9 cellular contexts compared by ENCODE assay signal in the genomic region with DNA sequence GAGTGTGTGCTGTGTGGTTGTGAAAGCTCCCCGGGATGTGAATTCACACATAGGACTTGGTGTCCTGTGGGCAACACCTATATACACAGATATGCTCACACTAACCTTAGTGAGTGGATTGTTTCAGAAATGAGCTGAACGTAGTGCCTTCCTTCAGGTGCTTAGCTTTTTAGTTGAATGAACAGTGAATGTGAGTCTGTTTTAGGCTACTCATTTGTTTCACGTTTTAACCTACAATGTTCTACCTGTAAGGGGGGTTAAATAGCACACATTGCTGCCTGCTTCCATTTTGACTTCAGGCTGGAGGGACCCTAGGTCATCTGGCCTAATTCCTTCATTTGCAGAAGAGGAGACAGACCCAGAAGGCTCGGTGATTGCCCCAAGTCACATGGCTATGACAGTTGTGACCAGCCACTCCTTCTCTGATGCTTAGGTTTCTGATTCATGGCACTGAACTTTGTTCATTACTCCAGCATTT. TPM values are rescaled to one million over a fixed set of nuclear protein-coding genes. Genes with fewer than 3 reads are reported as not detected.
A peak's percentile ranks its signal among the peaks of the same experiment; 100 is the strongest.
DNase-seq lines count a peak whose midpoint lies in the region; ATAC-seq and TF ChIP-seq lines count a peak whose summit lies in the region.
"Had no signal": no experiment of that assay in that cellular context is flagged by ENCODE, and none has a peak within 500 bp of the region (broad histone marks: within the 10 kb centered on the region; RNA-seq: fewer than 3 reads in every experiment).

No MANE protein-coding gene starts in this region.

- peak overlapping the region in 45 of 59 donors; percentile 10 to 82 (median 56) for H3K27ac ChIP-seq in dorsolateral prefrontal cortex

- intact Hi-C loops in dorsolateral prefrontal cortex (cut with DNase I), result no loop called here

- H3K27me3 ChIP-seq in dorsolateral prefrontal cortex, result no peaks in the 10 kb centered on the region
- no peaks in the 10 kb centered on the region for H3K27me3 ChIP-seq in H7 (ENCODE audit: control insufficient read depth, insufficient read depth, low read length)

- POLR2A ChIA-PET in WTC11 (lab: Charles Lee), result no interaction called here

- peak overlapping the region; percentile 28 for H3K27ac Mint-ChIP-seq in stimulated activated naive CD8-positive, alpha-beta T cell treated with anti-CD3 and anti-CD28 coated beads, Interleukin-15, Interleukin-2, amounts not matched to agents 100 ng/mL and 50 ng/mL, for 24 hours
- peak overlapping the region in 1 of 2 donors; percentile 35 for H3K27ac Mint-ChIP-seq in stimulated activated naive CD8-positive, alpha-beta T cell treated with anti-CD3 and anti-CD28 coated beads, Interleukin-15, amount 100 ng/mL, for 72 hours
- no peak overlapping the region for H3K27ac Mint-ChIP-seq in WTC11

- peaks cover 73% of the 10 kb centered on the region for H3K4me1 Mint-ChIP-seq in stimulated activated naive CD8-positive, alpha-beta T cell treated with anti-CD3 and anti-CD28 coated beads, Interleukin-15, Interleukin-2, amounts not matched to agents 100 ng/mL and 50 ng/mL, for 24 hours (ENCODE audit: low read depth)
- H3K4me1 Mint-ChIP-seq in stimulated activated naive CD8-positive, alpha-beta T cell treated with anti-CD3 and anti-CD28 coated beads, Interleukin-15, amount 100 ng/mL, for 72 hours, result peaks cover 36% of the 10 kb centered on the region
- H3K4me1 Mint-ChIP-seq in WTC11, result peaks cover 6% of the 10 kb centered on the region

- peaks cover 6% of the 10 kb centered on the region for H3K36me3 Mint-ChIP-seq in stimulated activated naive CD8-positive, alpha-beta T cell treated with anti-CD3 and anti-CD28 coated beads, Interleukin-15, Interleukin-2, amounts not matched to agents 100 ng/mL and 50 ng/mL, for 24 hours (ENCODE audit: low read depth)
- H3K36me3 Mint-ChIP-seq in WTC11, result no peaks in the 10 kb centered on the region

- no peak for DNase-seq in stimulated activated naive CD8-positive, alpha-beta T cell treated with anti-CD3 and anti-CD28 coated beads, Interleukin-15, amount 100 ng/mL, for 72 hours
- DNase-seq in dorsolateral prefrontal cortex (peak in 2 of 10 donors; percentile 15 to 49), WTC11 (ENCODE audit: low spot score) (no peak), HK-2 (ENCODE audit: unreplicated experiment) (no peak), H7 (no peak), COR-L47 (lab: John Stamatoyannopoulos, UW) (no peak)
- DNase-seq: activated naive CD4-positive, alpha-beta T cell treated with anti-CD3 and anti-CD28 coated beads, Interleukin-2, amount 50 U/mL, for 16 hours had no signal

- no peaks in the 10 kb centered on the region for H3K9me3 Mint-ChIP-seq in stimulated activated naive CD8-positive, alpha-beta T cell treated with anti-CD3 and anti-CD28 coated beads, Interleukin-15, Interleukin-2, amounts not matched to agents 100 ng/mL and 50 ng/mL, for 24 hours
- H3K9me3 Mint-ChIP-seq in stimulated activated naive CD8-positive, alpha-beta T cell treated with anti-CD3 and anti-CD28 coated beads, Interleukin-15, amount 100 ng/mL, for 72 hours, result no peaks in the 10 kb centered on the region
- peaks cover 9% of the 10 kb centered on the region for H3K9me3 Mint-ChIP-seq in WTC11

- no peaks in the 10 kb centered on the region for H3K36me3 ChIP-seq in H7 (replicated peaks; ENCODE audit: control insufficient read depth, insufficient read depth, low read length)

- H3K4me3 ChIP-seq in dorsolateral prefrontal cortex (peak overlapping the region in 41 of 59 donors; percentile 1 to 54 (median 35)), H7 (ENCODE audit: insufficient read depth, low read depth, low read length) (no peak overlapping the region)

- H3K27me3 Mint-ChIP-seq in stimulated activated naive CD8-positive, alpha-beta T cell treated with anti-CD3 and anti-CD28 coated beads, Interleukin-15, Interleukin-2, amounts not matched to agents 100 ng/mL and 50 ng/mL, for 24 hours, result peaks cover 3% of the 10 kb centered on the region
- H3K27me3 Mint-ChIP-seq in stimulated activated naive CD8-positive, alpha-beta T cell treated with anti-CD3 and anti-CD28 coated beads, Interleukin-15, amount 100 ng/mL, for 72 hours, result peaks cover 30% of the 10 kb centered on the region
- H3K27me3 Mint-ChIP-seq in WTC11 (ENCODE audit: low read depth), result peaks cover 25% of the 10 kb centered on the region

- H3K4me3 Mint-ChIP-seq in stimulated activated naive CD8-positive, alpha-beta T cell treated with anti-CD3 and anti-CD28 coated beads, Interleukin-15, Interleukin-2, amounts not matched to agents 100 ng/mL and 50 ng/mL, for 24 hours, result peak overlapping the region; percentile 83
- H3K4me3 Mint-ChIP-seq in stimulated activated naive CD8-positive, alpha-beta T cell treated with anti-CD3 and anti-CD28 coated beads, Interleukin-15, amount 100 ng/mL, for 72 hours, result no peak overlapping the region
- no peak overlapping the region for H3K4me3 Mint-ChIP-seq in WTC11

- TF ChIP-seq CTCF in dorsolateral prefrontal cortex (IDR thresholded peaks at IDR 0.05 in 54 of 56, conservative IDR thresholded peaks at IDR 0.05 in 2 of 56; ENCODE audit: low read depth in 1 of 56, partially characterized antibody in 56 of 56) (no peak), WTC11 (IDR thresholded peaks at IDR 0.05) (no peak)

- CTCF ChIA-PET in WTC11 (lab: Charles Lee), result interaction anchor here (1.8 to 3.5 kb wide), 2 partner anchors 8 to 76 kb away, joined by 5 to 9 read pairs; no protein-coding TSS in a partner anchor

- ATAC-seq in stimulated activated naive CD8-positive, alpha-beta T cell treated with anti-CD3 and anti-CD28 coated beads, Interleukin-15, amount 100 ng/mL, for 72 hours, result no peak
- ATAC-seq in HG03439 (IDR thresholded peaks at IDR 0.05; ENCODE audit: unreplicated experiment) (peak; percentile 46), WTC11 (no peak)

TF ChIP-seq in WTC11, 78 proteins besides CTCF, POLR2A, EP300 and RAD21 (continues in another document):
- TF ChIP-seq NFYB (CRISPR knock-in tag; conservative IDR thresholded peaks at IDR 0.05; ENCODE audit: low read depth) (no peak), ZNF138 (CRISPR knock-in tag; conservative IDR thresholded peaks at IDR 0.05) (no peak), ATF2 (CRISPR knock-in tag; IDR thresholded peaks at IDR 0.05; ENCODE audit: borderline replicate concordance, low read depth) (no peak), ZNF396 (CRISPR knock-in tag; IDR thresholded peaks at IDR 0.05; ENCODE audit: borderline replicate concordance) (no peak)
- TF ChIP-seq, protein P1, sequence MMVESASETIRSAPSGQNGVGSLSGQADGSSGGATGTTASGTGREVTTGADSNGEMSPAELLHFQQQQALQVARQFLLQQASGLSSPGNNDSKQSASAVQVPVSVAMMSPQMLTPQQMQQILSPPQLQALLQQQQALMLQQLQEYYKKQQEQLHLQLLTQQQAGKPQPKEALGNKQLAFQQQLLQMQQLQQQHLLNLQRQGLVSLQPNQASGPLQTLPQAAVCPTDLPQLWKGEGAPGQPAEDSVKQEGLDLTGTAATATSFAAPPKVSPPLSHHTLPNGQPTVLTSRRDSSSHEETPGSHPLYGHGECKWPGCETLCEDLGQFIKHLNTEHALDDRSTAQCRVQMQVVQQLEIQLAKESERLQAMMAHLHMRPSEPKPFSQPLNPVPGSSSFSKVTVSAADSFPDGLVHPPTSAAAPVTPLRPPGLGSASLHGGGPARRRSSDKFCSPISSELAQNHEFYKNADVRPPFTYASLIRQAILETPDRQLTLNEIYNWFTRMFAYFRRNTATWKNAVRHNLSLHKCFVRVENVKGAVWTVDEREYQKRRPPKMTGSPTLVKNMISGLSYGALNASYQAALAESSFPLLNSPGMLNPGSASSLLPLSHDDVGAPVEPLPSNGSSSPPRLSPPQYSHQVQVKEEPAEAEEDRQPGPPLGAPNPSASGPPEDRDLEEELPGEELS (CRISPR knock-in tag; IDR thresholded peaks at IDR 0.05), result no peak
- TF ChIP-seq, protein P2, sequence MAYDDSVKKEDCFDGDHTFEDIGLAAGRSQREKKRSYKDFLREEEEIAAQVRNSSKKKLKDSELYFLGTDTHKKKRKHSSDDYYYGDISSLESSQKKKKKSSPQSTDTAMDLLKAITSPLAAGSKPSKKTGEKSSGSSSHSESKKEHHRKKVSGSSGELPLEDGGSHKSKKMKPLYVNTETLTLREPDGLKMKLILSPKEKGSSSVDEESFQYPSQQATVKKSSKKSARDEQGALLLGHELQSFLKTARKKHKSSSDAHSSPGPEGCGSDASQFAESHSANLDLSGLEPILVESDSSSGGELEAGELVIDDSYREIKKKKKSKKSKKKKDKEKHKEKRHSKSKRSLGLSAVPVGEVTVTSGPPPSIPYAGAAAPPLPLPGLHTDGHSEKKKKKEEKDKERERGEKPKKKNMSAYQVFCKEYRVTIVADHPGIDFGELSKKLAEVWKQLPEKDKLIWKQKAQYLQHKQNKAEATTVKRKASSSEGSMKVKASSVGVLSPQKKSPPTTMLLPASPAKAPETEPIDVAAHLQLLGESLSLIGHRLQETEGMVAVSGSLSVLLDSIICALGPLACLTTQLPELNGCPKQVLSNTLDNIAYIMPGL (CRISPR knock-in tag; IDR thresholded peaks at IDR 0.05), result no peak

RNA-seq across cellular contexts. Expression of gene PLEK, which starts 1.0 kb away (rescaled TPM):
- 10 to 100 TPM in 3 of 120 experiments, 1 to 10 TPM in 116, under 1 TPM in 1; 0.60 to 11.5 (median 3.4) TPM for total RNA-seq in dorsolateral prefrontal cortex
- 0.26 to 0.46 TPM (median 0.37 TPM) in 3 replicates for total RNA-seq in WTC11 (2021)
- total RNA-seq in H7 (2014; rRNA removed; shearing (Covaris generic)), result not detected in 2 replicates

RNA-seq across cellular contexts. Expression of gene CNRIP1, which starts 46.4 kb away (rescaled TPM):
- total RNA-seq in dorsolateral prefrontal cortex (100 to 1,000 TPM in 55 of 120 experiments, 10 to 100 TPM in 65; 48.6 to 133 (median 99.0) TPM), WTC11 (2021) (1.3 to 1.6 TPM (median 1.4 TPM) in 3 replicates)
- total RNA-seq in H7 (2014; rRNA removed; shearing (Covaris generic)), result 0.80 and 0.81 TPM in 2 replicates

Comparison
In these comparisons a context has a peak if more than half of its experiments do, and no peak if none do; other contexts are left out.
1. RNA of gene CNRIP1, which starts 46.4 kb away (total RNA-seq): 48.6 to 133 TPM in dorsolateral prefrontal cortex; 1.3 to 1.6 TPM in WTC11 and 0.80 to 0.81 TPM in H7; every median in the first group is over 10 times any median in the second.